ENCODE assay signal across 33 cellular contexts in the genomic region with DNA sequence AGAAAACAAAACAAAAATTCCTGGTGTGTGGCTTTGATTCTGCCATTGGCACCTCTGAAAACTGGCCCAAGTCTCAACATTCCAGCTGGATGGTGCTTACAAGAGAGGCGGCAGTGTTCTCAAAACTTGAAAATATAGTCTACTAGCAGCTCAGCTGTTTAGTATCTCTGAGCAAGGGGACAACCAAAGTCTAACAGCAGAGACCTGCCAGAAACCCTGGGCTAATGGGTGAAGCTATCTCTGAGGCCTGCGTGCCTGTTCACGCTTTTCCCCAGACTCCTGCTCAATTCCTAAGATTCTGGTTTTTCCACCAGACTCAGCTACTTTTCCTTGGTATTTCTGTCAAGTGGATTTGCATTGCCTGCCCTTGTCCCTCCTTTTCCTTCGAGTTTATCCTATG.
"Had no signal": no experiment of that assay in that cellular context is flagged by ENCODE, and none has a peak within 500 bp of the region (broad histone marks: within the 10 kb centered on the region; RNA-seq: fewer than 3 reads in every experiment).

No MANE protein-coding gene starts in this region.

- H3K27ac Mint-ChIP-seq: activated B cell treated with CpG ODN at 0.5 μM for 24 hours; activated CD4-positive, alpha-beta memory T cell treated with anti-CD3 and anti-CD28 coated beads for 36 hours; activated CD4-positive, alpha-beta T cell treated with anti-CD3 and anti-CD28 coated beads, Interleukin-2, amount 10 ng/mL, durations not matched to agents 24 days and 14 days; activated CD8-positive, alpha-beta T cell treated with anti-CD3 and anti-CD28 coated beads for 36 hours; activated naive CD4-positive, alpha-beta T cell treated with anti-CD3 and anti-CD28 coated beads for 36 hours; activated naive CD4-positive, alpha-beta T cell treated with anti-CD3 and anti-CD28 coated beads, Interleukin-2, amount 50 U/mL, for 72 hours; activated naive CD8-positive, alpha-beta T cell treated with anti-CD3 and anti-CD28 coated beads for 36 hours; activated T-cell treated with anti-CD3 and anti-CD28 coated beads, Interleukin-2, amount 50 U/mL, for 72 hours; activated T-helper 1 cell treated with anti-CD3 and anti-CD28 coated beads, Interleukin-12 subunit alpha, Interleukin-12 subunit beta, Interleukin-2, Interleukin-4 antibody, amounts not matched to agents 30 ng/mL and 10 ng/mL and 1 ng/mL, durations not matched to agents 14 hours and 24 hours and 36 hours; T-helper 1 cell treated with Interleukin-12 subunit alpha and Interleukin-12 subunit beta and Interleukin-4 antibody, amounts not matched to agents 30 μg/mL and 1 μg/mL, for 36 hours; T-helper 2 cell treated with Interferon-gamma antibody and Interleukin-4, amounts not matched to agents 5 μg/mL and 100 μg/mL, for 36 hours had no signal

- H3K4me3 Mint-ChIP-seq: activated B cell treated with CpG ODN at 0.5 μM for 24 hours; activated CD4-positive, alpha-beta memory T cell treated with anti-CD3 and anti-CD28 coated beads for 36 hours; activated CD4-positive, alpha-beta T cell treated with anti-CD3 and anti-CD28 coated beads, Interleukin-2, amount 10 ng/mL, durations not matched to agents 24 days and 14 days; activated CD8-positive, alpha-beta T cell treated with anti-CD3 and anti-CD28 coated beads for 36 hours; activated naive CD4-positive, alpha-beta T cell treated with anti-CD3 and anti-CD28 coated beads for 36 hours; activated naive CD8-positive, alpha-beta T cell treated with anti-CD3 and anti-CD28 coated beads for 36 hours; activated T-cell treated with anti-CD3 and anti-CD28 coated beads, Interleukin-2, amount 50 U/mL, for 4 hours; activated T-cell treated with anti-CD3 and anti-CD28 coated beads, Interleukin-2, amount 50 U/mL, for 72 hours; activated T-helper 1 cell treated with anti-CD3 and anti-CD28 coated beads, Interleukin-12 subunit alpha, Interleukin-12 subunit beta, Interleukin-2, Interleukin-4 antibody, amounts not matched to agents 30 ng/mL and 10 ng/mL and 1 ng/mL, durations not matched to agents 14 hours and 24 hours and 36 hours; activated T-helper 17 cell treated with anti-CD3 and anti-CD28 coated beads, Interleukin-2, amount 50 U/mL, for 72 hours; T-helper 1 cell treated with Interleukin-12 subunit alpha and Interleukin-12 subunit beta and Interleukin-4 antibody, amounts not matched to agents 30 μg/mL and 1 μg/mL, for 36 hours; T-helper 2 cell treated with Interferon-gamma antibody and Interleukin-4, amounts not matched to agents 5 μg/mL and 100 μg/mL, for 36 hours had no signal

- H3K27ac ChIP-seq: adrenal gland, body of pancreas, VCaP had no signal

- H3K4me1 Mint-ChIP-seq: activated B cell treated with CpG ODN at 0.5 μM for 24 hours; activated T-helper 17 cell treated with anti-CD3 and anti-CD28 coated beads, Interleukin-2, amount 50 U/mL, for 72 hours had no signal

- H3K9me3 Mint-ChIP-seq: activated B cell treated with CpG ODN at 0.5 μM for 24 hours; activated CD4-positive, alpha-beta memory T cell treated with anti-CD3 and anti-CD28 coated beads for 36 hours; activated CD4-positive, alpha-beta T cell treated with anti-CD3 and anti-CD28 coated beads, Interleukin-2, amount 10 ng/mL, durations not matched to agents 24 days and 14 days; activated CD8-positive, alpha-beta T cell treated with anti-CD3 and anti-CD28 coated beads for 36 hours; activated naive CD4-positive, alpha-beta T cell treated with anti-CD3 and anti-CD28 coated beads for 36 hours; activated naive CD4-positive, alpha-beta T cell treated with anti-CD3 and anti-CD28 coated beads, Interleukin-2, amount 50 U/mL, for 72 hours; activated naive CD8-positive, alpha-beta T cell treated with anti-CD3 and anti-CD28 coated beads for 36 hours; activated T-cell treated with anti-CD3 and anti-CD28 coated beads, Interleukin-2, amount 50 U/mL, for 4 hours; activated T-cell treated with anti-CD3 and anti-CD28 coated beads, Interleukin-2, amount 50 U/mL, for 72 hours; activated T-helper 1 cell treated with anti-CD3 and anti-CD28 coated beads, Interleukin-12 subunit alpha, Interleukin-12 subunit beta, Interleukin-2, Interleukin-4 antibody, amounts not matched to agents 30 ng/mL and 10 ng/mL and 1 ng/mL, durations not matched to agents 14 hours and 24 hours and 36 hours; activated T-helper 17 cell treated with anti-CD3 and anti-CD28 coated beads, Interleukin-2, amount 50 U/mL, for 72 hours; T-helper 1 cell treated with Interleukin-12 subunit alpha and Interleukin-12 subunit beta and Interleukin-4 antibody, amounts not matched to agents 30 μg/mL and 1 μg/mL, for 36 hours; T-helper 2 cell treated with Interferon-gamma antibody and Interleukin-4, amounts not matched to agents 5 μg/mL and 100 μg/mL, for 36 hours had no signal

- H3K27me3 Mint-ChIP-seq: activated B cell treated with CpG ODN at 0.5 μM for 24 hours; activated CD4-positive, alpha-beta memory T cell treated with anti-CD3 and anti-CD28 coated beads for 36 hours; activated CD4-positive, alpha-beta T cell treated with anti-CD3 and anti-CD28 coated beads, Interleukin-2, amount 10 ng/mL, durations not matched to agents 24 days and 14 days; activated CD8-positive, alpha-beta T cell treated with anti-CD3 and anti-CD28 coated beads for 36 hours; activated naive CD8-positive, alpha-beta T cell treated with anti-CD3 and anti-CD28 coated beads for 36 hours; activated T-helper 17 cell treated with anti-CD3 and anti-CD28 coated beads, Interleukin-2, amount 50 U/mL, for 72 hours had no signal

- H3K4me1 ChIP-seq: body of pancreas had no signal

- DNase-seq: activated B cell treated with CpG ODN at 0.5 μM for 24 hours; activated CD4-positive, alpha-beta memory T cell treated with anti-CD3 and anti-CD28 coated beads for 36 hours; activated CD4-positive, alpha-beta T cell treated with anti-CD3 and anti-CD28 coated beads for 4 hours; activated CD4-positive, alpha-beta T cell treated with anti-CD3 and anti-CD28 coated beads, Interleukin-2, amount 10 ng/mL, durations not matched to agents 24 days and 14 days; activated CD4-positive, alpha-beta T cell treated with anti-CD3 and anti-CD28 coated beads, Interleukin-2, amount 50 U/mL, for 1 hour; activated CD4-positive, alpha-beta T cell treated with anti-CD3 and anti-CD28 coated beads, Interleukin-2, amount 50 U/mL, for 4 hours; activated CD4-positive, CD25-positive, alpha-beta regulatory T cell treated with anti-CD3 and anti-CD28 coated beads, Interleukin-2, amount 50 U/mL, for 72 hours; activated CD8-positive, alpha-beta memory T cell treated with anti-CD3 and anti-CD28 coated beads, Interleukin-2, amount 50 U/mL, for 4 hours; activated CD8-positive, alpha-beta T cell treated with anti-CD3 and anti-CD28 coated beads for 36 hours; activated effector memory CD4-positive, alpha-beta T cell treated with anti-CD3 and anti-CD28 coated beads, Interleukin-2, amount 50 U/mL, for 16 hours; activated gamma-delta T cell treated with Interleukin-2 at 50 U/mL for 16 hours; activated naive CD4-positive, alpha-beta T cell; activated naive CD4-positive, alpha-beta T cell treated with anti-CD3 and anti-CD28 coated beads for 36 hours; activated naive CD8-positive, alpha-beta T cell treated with anti-CD3 and anti-CD28 coated beads for 36 hours; activated T-cell treated with anti-CD3 and anti-CD28 coated beads for 4 hours; activated T-cell treated with anti-CD3 and anti-CD28 coated beads, Interleukin-2, amount 50 U/mL, for 1 hour; activated T-cell treated with anti-CD3 and anti-CD28 coated beads, Interleukin-2, amount 50 U/mL, for 4 hours; activated T-cell treated with anti-CD3 and anti-CD28 coated beads, Interleukin-2, amount 50 U/mL, for 72 hours; amniotic stem cell; aorta; body of pancreas; central memory CD4-positive, alpha-beta T cell; SW 1271; T-helper 1 cell; T-helper 2 cell; T-helper 9 cell had no signal

- ATAC-seq: activated CD8-positive, alpha-beta T cell treated with anti-CD3 and anti-CD28 coated beads for 36 hours; activated naive CD4-positive, alpha-beta T cell treated with anti-CD3 and anti-CD28 coated beads, Interleukin-2, amount 50 U/mL, for 72 hours; activated T-cell treated with anti-CD3 and anti-CD28 coated beads, Interleukin-2, amount 50 U/mL, for 4 hours; activated T-cell treated with anti-CD3 and anti-CD28 coated beads, Interleukin-2, amount 50 U/mL, for 72 hours; activated T-helper 17 cell treated with anti-CD3 and anti-CD28 coated beads, Interleukin-2, amount 50 U/mL, for 72 hours; body of pancreas had no signal

- H3K9me3 ChIP-seq: adrenal gland, body of pancreas had no signal

- H3K4me3 ChIP-seq: adrenal gland, body of pancreas had no signal

- H3K27me3 ChIP-seq: adrenal gland, body of pancreas had no signal
